In the genomic region with DNA sequence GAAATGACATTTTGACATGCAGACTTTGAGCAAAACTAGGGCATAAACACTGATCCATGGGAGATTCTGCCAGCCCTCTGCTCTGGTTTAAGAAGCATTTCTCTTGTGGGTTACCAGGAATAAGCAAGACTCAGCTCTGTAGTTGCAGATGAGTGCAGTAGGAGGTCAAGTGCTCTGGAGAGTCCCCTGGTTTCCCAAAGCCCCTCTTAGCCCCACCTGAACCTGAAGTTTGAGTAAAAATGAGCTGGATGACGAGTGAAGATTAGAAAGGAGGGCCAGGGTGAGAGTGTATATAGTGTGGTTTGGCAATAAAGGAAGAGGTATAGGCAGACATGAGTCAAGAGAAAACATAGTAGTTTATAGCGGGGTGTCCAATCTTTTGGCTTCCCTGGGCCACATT, we compare ENCODE assay signal across 25 cellular contexts.
DNase-seq lines count a peak whose midpoint lies in the region; ATAC-seq and TF ChIP-seq lines count a peak whose summit lies in the region.
"Had no signal": no experiment of that assay in that cellular context is flagged by ENCODE, and none has a peak within 500 bp of the region (broad histone marks: within the 10 kb centered on the region; RNA-seq: fewer than 3 reads in every experiment).

No MANE protein-coding gene starts in this region.

- no peaks in the 10 kb centered on the region for H3K9me3 Mint-ChIP-seq in activated CD8-positive, alpha-beta memory T cell treated with anti-CD3 and anti-CD28 coated beads, Interleukin-2, amount 10 ng/mL, durations not matched to agents 7 days and 5 days (ENCODE audit: low read depth)
- no peaks in the 10 kb centered on the region for H3K9me3 Mint-ChIP-seq in T-helper 2 cell treated with Interferon-gamma antibody and Interleukin-4, amounts not matched to agents 5 μg/mL and 100 μg/mL, for 36 hours
- H3K9me3 Mint-ChIP-seq in CD8-positive, alpha-beta T cell = no peaks in the 10 kb centered on the region
- H3K9me3 Mint-ChIP-seq: CD4-positive, CD25-positive, alpha-beta regulatory T cell had no signal

- no peaks in the 10 kb centered on the region for H3K4me1 ChIP-seq in osteoblast (ENCODE audit: insufficient read depth, low read length)
- no peaks in the 10 kb centered on the region for H3K4me1 ChIP-seq in CD8-positive, alpha-beta T cell (ENCODE audit: insufficient read depth, low read length)
- H3K4me1 ChIP-seq: BLaER1, SJSA1 had no signal

- H3K4me2 ChIP-seq in osteoblast (ENCODE audit: insufficient read depth, low read length) = no peak overlapping the region
- H3K4me2 ChIP-seq: BLaER1, KMS-11 had no signal

- DNase-seq in activated CD8-positive, alpha-beta memory T cell treated with anti-CD3 and anti-CD28 coated beads, Interleukin-2, amount 10 ng/mL, durations not matched to agents 7 days and 5 days = no peak
- DNase-seq in activated CD8-positive, alpha-beta memory T cell treated with anti-CD3 and anti-CD28 coated beads for 24 hours = no peak
- peak; percentile 12 for DNase-seq in T-helper 2 cell treated with Interferon-gamma antibody and Interleukin-4, amounts not matched to agents 5 μg/mL and 100 μg/mL, for 36 hours (ENCODE audit: low spot score)
- DNase-seq in osteoblast (ENCODE audit: insufficient read length, low spot score, missing footprints) = peak; percentile 46
- no peak for DNase-seq in CD8-positive, alpha-beta T cell
- DNase-seq: 8988T; CD4-positive, CD25-positive, alpha-beta regulatory T cell; GOT3; IMR-90; MM.1S; NCI-H1417; NCI-H1694; NCI-H2029 treated with DMSO at 0.1 percent for 48 hours; NCI-H2227 treated with DMSO at 0.1 percent for 48 hours; NCI-H510A; NCI-H69; Right ventricle myocardium superior; RPMI8226 had no signal

- no peaks in the 10 kb centered on the region for H3K27me3 ChIP-seq in osteoblast (ENCODE audit: insufficient read depth, low read length)
- no peaks in the 10 kb centered on the region for H3K27me3 ChIP-seq in CD8-positive, alpha-beta T cell (ENCODE audit: insufficient read depth, low read length)
- H3K27me3 ChIP-seq: BLaER1, SJSA1 had no signal

- H3K27ac ChIP-seq in osteoblast (ENCODE audit: low read depth, low read length) = no peak overlapping the region
- H3K27ac ChIP-seq in CD8-positive, alpha-beta T cell (ENCODE audit: low read depth, low read length) = no peak overlapping the region
- H3K27ac ChIP-seq: BLaER1, KMS-11, SJSA1 had no signal

- CTCF ChIA-PET in activated CD8-positive, alpha-beta memory T cell treated with anti-CD3 and anti-CD28 coated beads, Interleukin-2, amount 10 ng/mL, durations not matched to agents 7 days and 5 days (lab: Charles Lee) = no interaction called here
- CTCF ChIA-PET in CD8-positive, alpha-beta T cell (lab: Charles Lee) = no interaction called here

- H3K4me3 Mint-ChIP-seq in activated CD8-positive, alpha-beta memory T cell treated with anti-CD3 and anti-CD28 coated beads, Interleukin-2, amount 10 ng/mL, durations not matched to agents 7 days and 5 days = no peak overlapping the region
- no peak overlapping the region for H3K4me3 Mint-ChIP-seq in T-helper 2 cell treated with Interferon-gamma antibody and Interleukin-4, amounts not matched to agents 5 μg/mL and 100 μg/mL, for 36 hours
- H3K4me3 Mint-ChIP-seq in CD8-positive, alpha-beta T cell = no peak overlapping the region
- H3K4me3 Mint-ChIP-seq: CD4-positive, CD25-positive, alpha-beta regulatory T cell had no signal

- no peak for TF ChIP-seq CTCF in osteoblast (IDR thresholded peaks at IDR 0.05; ENCODE audit: extremely low read depth, low read depth, low read length)
- no peak for TF ChIP-seq CTCF in CD8-positive, alpha-beta T cell (IDR thresholded peaks at IDR 0.05)

- H3K36me3 ChIP-seq in osteoblast (ENCODE audit: insufficient read depth, low read length) = no peaks in the 10 kb centered on the region
- no peaks in the 10 kb centered on the region for H3K36me3 ChIP-seq in CD8-positive, alpha-beta T cell (ENCODE audit: insufficient read depth, low read length)
- H3K36me3 ChIP-seq: BLaER1, SJSA1 had no signal

- peaks cover 6% of the 10 kb centered on the region for H3K4me1 Mint-ChIP-seq in activated CD8-positive, alpha-beta memory T cell treated with anti-CD3 and anti-CD28 coated beads, Interleukin-2, amount 10 ng/mL, durations not matched to agents 7 days and 5 days
- H3K4me1 Mint-ChIP-seq in T-helper 2 cell treated with Interferon-gamma antibody and Interleukin-4, amounts not matched to agents 5 μg/mL and 100 μg/mL, for 36 hours (ENCODE audit: low read depth) = peaks cover 6% of the 10 kb centered on the region
- no peaks in the 10 kb centered on the region for H3K4me1 Mint-ChIP-seq in CD8-positive, alpha-beta T cell (ENCODE audit: low read depth)
- H3K4me1 Mint-ChIP-seq: CD4-positive, CD25-positive, alpha-beta regulatory T cell had no signal

- POLR2A ChIA-PET in CD8-positive, alpha-beta T cell (lab: Charles Lee) = no interaction called here

- H3K9me3 ChIP-seq in osteoblast (ENCODE audit: low read depth, low read length) = no peaks in the 10 kb centered on the region
- H3K9me3 ChIP-seq in CD8-positive, alpha-beta T cell (ENCODE audit: low read length) = no peaks in the 10 kb centered on the region
- H3K9me3 ChIP-seq: BLaER1, SJSA1 had no signal

- no peak overlapping the region for H3K4me3 ChIP-seq in osteoblast (ENCODE audit: insufficient read depth, low read length)
- H3K4me3 ChIP-seq in CD8-positive, alpha-beta T cell (ENCODE audit: low read depth, low read length) = no peak overlapping the region
- H3K4me3 ChIP-seq: BLaER1, SJSA1 had no signal

- H2AFZ ChIP-seq in osteoblast (ENCODE audit: low read length) = no peak overlapping the region

- no peaks in the 10 kb centered on the region for H3K36me3 Mint-ChIP-seq in activated CD8-positive, alpha-beta memory T cell treated with anti-CD3 and anti-CD28 coated beads, Interleukin-2, amount 10 ng/mL, durations not matched to agents 7 days and 5 days
- H3K36me3 Mint-ChIP-seq in T-helper 2 cell treated with Interferon-gamma antibody and Interleukin-4, amounts not matched to agents 5 μg/mL and 100 μg/mL, for 36 hours (ENCODE audit: low read depth) = no peaks in the 10 kb centered on the region
- no peaks in the 10 kb centered on the region for H3K36me3 Mint-ChIP-seq in CD8-positive, alpha-beta T cell
- H3K36me3 Mint-ChIP-seq: CD4-positive, CD25-positive, alpha-beta regulatory T cell had no signal

- H3K27me3 Mint-ChIP-seq in activated CD8-positive, alpha-beta memory T cell treated with anti-CD3 and anti-CD28 coated beads, Interleukin-2, amount 10 ng/mL, durations not matched to agents 7 days and 5 days = no peaks in the 10 kb centered on the region
- no peaks in the 10 kb centered on the region for H3K27me3 Mint-ChIP-seq in T-helper 2 cell treated with Interferon-gamma antibody and Interleukin-4, amounts not matched to agents 5 μg/mL and 100 μg/mL, for 36 hours (ENCODE audit: low read depth)
- H3K27me3 Mint-ChIP-seq in CD8-positive, alpha-beta T cell (ENCODE audit: low read depth) = no peaks in the 10 kb centered on the region

- no peaks in the 10 kb centered on the region for H4K20me1 ChIP-seq in osteoblast (ENCODE audit: insufficient read depth, low read length)
- H4K20me1 ChIP-seq: BLaER1 had no signal

- peak; percentile 16 for ATAC-seq in activated CD8-positive, alpha-beta memory T cell treated with anti-CD3 and anti-CD28 coated beads, Interleukin-2, amount 10 ng/mL, durations not matched to agents 7 days and 5 days
- ATAC-seq in GM19463 (IDR thresholded peaks at IDR 0.05; ENCODE audit: unreplicated experiment) (peak; percentile 62), GM18520 (IDR thresholded peaks at IDR 0.05; ENCODE audit: unreplicated experiment) (no peak), GM19467 (IDR thresholded peaks at IDR 0.05; ENCODE audit: unreplicated experiment) (no peak)
- ATAC-seq in CD8-positive, alpha-beta T cell = no peak
- ATAC-seq: HCT116 had no signal

- H3K27ac Mint-ChIP-seq in activated CD8-positive, alpha-beta memory T cell treated with anti-CD3 and anti-CD28 coated beads, Interleukin-2, amount 10 ng/mL, durations not matched to agents 7 days and 5 days = no peak overlapping the region
- H3K27ac Mint-ChIP-seq in T-helper 2 cell treated with Interferon-gamma antibody and Interleukin-4, amounts not matched to agents 5 μg/mL and 100 μg/mL, for 36 hours = no peak overlapping the region
- H3K27ac Mint-ChIP-seq in CD8-positive, alpha-beta T cell = no peak overlapping the region
- H3K27ac Mint-ChIP-seq: CD4-positive, CD25-positive, alpha-beta regulatory T cell had no signal

- intact Hi-C loops in CD8-positive, alpha-beta T cell (cut with DNase I, micrococcal nuclease) = no loop called here

- no peaks in the 10 kb centered on the region for H3K79me2 ChIP-seq in osteoblast (ENCODE audit: insufficient read depth, low read length)

Comparison
In these comparisons a context has a peak if more than half of its experiments do, and no peak if none do; other contexts are left out.
1. ATAC-seq: peak in activated CD8-positive, alpha-beta memory T cell treated with anti-CD3 and anti-CD28 coated beads, Interleukin-2, amount 10 ng/mL, durations not matched to agents 7 days and 5 days (single experiment) and GM19463 (single experiment); none in GM18520 (single experiment), CD8-positive, alpha-beta T cell (single experiment) and GM19467 (single experiment).
2. DNase-seq: peak in T-helper 2 cell treated with Interferon-gamma antibody and Interleukin-4, amounts not matched to agents 5 μg/mL and 100 μg/mL, for 36 hours (single experiment) and osteoblast (single experiment); none in activated CD8-positive, alpha-beta memory T cell treated with anti-CD3 and anti-CD28 coated beads, Interleukin-2, amount 10 ng/mL, durations not matched to agents 7 days and 5 days (single experiment), activated CD8-positive, alpha-beta memory T cell treated with anti-CD3 and anti-CD28 coated beads for 24 hours (single experiment) and CD8-positive, alpha-beta T cell (0 of 7).